In the genomic region with DNA sequence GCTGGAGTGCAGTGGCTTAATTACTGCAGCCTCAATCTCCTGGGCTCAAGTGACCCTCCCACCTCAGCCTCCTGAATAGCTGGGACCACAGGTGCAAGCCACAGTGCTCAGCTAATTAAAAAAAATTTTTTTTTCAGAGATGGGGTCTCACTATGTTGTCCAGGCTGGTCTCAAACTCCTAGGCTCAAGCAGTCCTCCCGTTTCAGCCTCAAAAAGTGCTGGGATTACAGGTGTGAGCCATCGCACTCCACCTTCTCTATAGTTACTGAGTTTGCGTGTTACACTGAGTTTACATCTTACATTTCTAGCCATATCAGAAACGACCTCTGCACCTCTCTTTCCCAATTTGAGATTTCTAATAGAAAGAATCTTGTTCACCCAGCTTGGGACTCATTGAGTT, we compare ENCODE assay signal across 29 cellular contexts.
"Had no signal": no experiment of that assay in that cellular context is flagged by ENCODE, and none has a peak within 500 bp of the region (broad histone marks: within the 10 kb centered on the region; RNA-seq: fewer than 3 reads in every experiment).

No MANE protein-coding gene starts in this region.

- H3K9me3 Mint-ChIP-seq: activated naive CD4-positive, alpha-beta T cell treated with anti-CD3 and anti-CD28 coated beads for 36 hours; activated naive CD8-positive, alpha-beta T cell treated with anti-CD3 and anti-CD28 coated beads for 36 hours; activated T-helper 1 cell treated with anti-CD3 and anti-CD28 coated beads, Interleukin-12 subunit alpha, Interleukin-12 subunit beta, Interleukin-2, Interleukin-4 antibody, amounts not matched to agents 30 ng/mL and 10 ng/mL and 1 ng/mL, durations not matched to agents 14 hours and 24 hours and 36 hours; brain; mesothelial cell of epicardium; naive B cell; stimulated activated naive CD8-positive, alpha-beta T cell treated with anti-CD3 and anti-CD28 coated beads, Interleukin-15, Interleukin-2, amounts not matched to agents 100 ng/mL and 50 ng/mL, for 24 hours had no signal

- H3K4me3 Mint-ChIP-seq: activated naive CD4-positive, alpha-beta T cell treated with anti-CD3 and anti-CD28 coated beads for 36 hours; activated naive CD8-positive, alpha-beta T cell treated with anti-CD3 and anti-CD28 coated beads for 36 hours; activated T-helper 1 cell treated with anti-CD3 and anti-CD28 coated beads, Interleukin-12 subunit alpha, Interleukin-12 subunit beta, Interleukin-2, Interleukin-4 antibody, amounts not matched to agents 30 ng/mL and 10 ng/mL and 1 ng/mL, durations not matched to agents 14 hours and 24 hours and 36 hours; brain; mesothelial cell of epicardium; stimulated activated naive CD8-positive, alpha-beta T cell treated with anti-CD3 and anti-CD28 coated beads, Interleukin-15, Interleukin-2, amounts not matched to agents 100 ng/mL and 50 ng/mL, for 24 hours had no signal

- H3K4me3 ChIP-seq: adrenal gland, cardiac muscle cell, coronary artery, dorsolateral prefrontal cortex, thoracic aorta had no signal

- H3K36me3 ChIP-seq: adrenal gland, cardiac muscle cell, thoracic aorta had no signal

- ATAC-seq: left cardiac atrium, right cardiac atrium had no signal

- H3K27ac Mint-ChIP-seq: activated naive CD4-positive, alpha-beta T cell treated with anti-CD3 and anti-CD28 coated beads for 36 hours; activated naive CD8-positive, alpha-beta T cell treated with anti-CD3 and anti-CD28 coated beads for 36 hours; activated T-helper 1 cell treated with anti-CD3 and anti-CD28 coated beads, Interleukin-12 subunit alpha, Interleukin-12 subunit beta, Interleukin-2, Interleukin-4 antibody, amounts not matched to agents 30 ng/mL and 10 ng/mL and 1 ng/mL, durations not matched to agents 14 hours and 24 hours and 36 hours; mesothelial cell of epicardium; stimulated activated naive CD8-positive, alpha-beta T cell treated with anti-CD3 and anti-CD28 coated beads, Interleukin-15, Interleukin-2, amounts not matched to agents 100 ng/mL and 50 ng/mL, for 24 hours had no signal

- H3K27ac ChIP-seq: adrenal gland, cardiac muscle cell, dorsolateral prefrontal cortex, thoracic aorta had no signal

- DNase-seq: activated CD4-positive, alpha-beta T cell treated with anti-CD3 and anti-CD28 coated beads for 4 hours; activated CD4-positive, alpha-beta T cell treated with anti-CD3 and anti-CD28 coated beads, Interleukin-2, amount 50 U/mL, for 4 hours; activated CD4-positive, CD25-positive, alpha-beta regulatory T cell; activated CD8-positive, alpha-beta memory T cell treated with anti-CD3 and anti-CD28 coated beads, Interleukin-2, amount 50 U/mL, for 4 hours; activated effector memory CD4-positive, alpha-beta T cell treated with anti-CD3 and anti-CD28 coated beads, Interleukin-2, amount 50 U/mL, for 16 hours; activated naive CD4-positive, alpha-beta T cell treated with anti-CD3 and anti-CD28 coated beads for 36 hours; activated naive CD8-positive, alpha-beta T cell treated with anti-CD3 and anti-CD28 coated beads for 36 hours; activated T-cell treated with anti-CD3 and anti-CD28 coated beads, Interleukin-2, amount 50 U/mL, for 1 hour; adrenal gland; aorta; cerebellar nuclear complex; dorsolateral prefrontal cortex; effector memory CD4-positive, alpha-beta T cell; head of caudate nucleus; hippocampal formation; left cardiac atrium; naive B cell; posterior cingulate gyrus; right cardiac atrium; stimulated activated CD4-positive, alpha-beta T cell treated with anti-CD3 and anti-CD28 coated beads, Interleukin-12 subunit alpha, Interleukin-12 subunit beta, amount 100 ng/mL, for 4 hours; stimulated activated CD4-positive, alpha-beta T cell treated with anti-CD3 and anti-CD28 coated beads, Interleukin-4, amount 100 ng/mL, for 1 hour; trophoblast cell had no signal

- H3K36me3 Mint-ChIP-seq: activated naive CD8-positive, alpha-beta T cell treated with anti-CD3 and anti-CD28 coated beads for 36 hours; brain; mesothelial cell of epicardium; naive B cell had no signal

- H3K9me3 ChIP-seq: thoracic aorta had no signal

- H3K27me3 Mint-ChIP-seq: activated naive CD8-positive, alpha-beta T cell treated with anti-CD3 and anti-CD28 coated beads for 36 hours; brain; naive B cell; stimulated activated naive CD8-positive, alpha-beta T cell treated with anti-CD3 and anti-CD28 coated beads, Interleukin-15, Interleukin-2, amounts not matched to agents 100 ng/mL and 50 ng/mL, for 24 hours had no signal

- H3K27me3 ChIP-seq: adrenal gland, cardiac muscle cell, dorsolateral prefrontal cortex had no signal
